Comparison of ENCODE assay signal across 15 cellular contexts in genomic region chr5:148986636-148987035, GRCh38.
"Had no signal": no experiment of that assay in that cellular context is flagged by ENCODE, and none has a peak within 500 bp of the region (broad histone marks: within the 10 kb centered on the region; RNA-seq: fewer than 3 reads in every experiment).

No MANE protein-coding gene starts in this region.

- H3K27ac ChIP-seq: brain microvascular endothelial cell, dorsolateral prefrontal cortex, psoas muscle, thoracic aorta had no signal

- H3K4me3 Mint-ChIP-seq: activated naive CD8-positive, alpha-beta T cell; nephron; stimulated activated naive CD8-positive, alpha-beta T cell treated with anti-CD3 and anti-CD28 coated beads, Interleukin-15, amount 100 ng/mL, for 72 hours; T-helper 2 cell treated with Interferon-gamma antibody and Interleukin-4, amounts not matched to agents 5 μg/mL and 100 μg/mL, for 36 hours had no signal

- H3K36me3 ChIP-seq: brain microvascular endothelial cell, thoracic aorta had no signal

- ATAC-seq: psoas muscle; sciatic nerve; stimulated activated naive CD8-positive, alpha-beta T cell treated with anti-CD3 and anti-CD28 coated beads, Interleukin-15, amount 100 ng/mL, for 72 hours had no signal

- H3K9me3 ChIP-seq: psoas muscle, thoracic aorta had no signal

- H3K4me1 Mint-ChIP-seq: nephron; stimulated activated naive CD8-positive, alpha-beta T cell treated with anti-CD3 and anti-CD28 coated beads, Interleukin-15, amount 100 ng/mL, for 72 hours had no signal

- H3K4me3 ChIP-seq: dorsolateral prefrontal cortex, psoas muscle, thoracic aorta had no signal

- H3K27ac Mint-ChIP-seq: activated naive CD8-positive, alpha-beta T cell; nephron; stimulated activated naive CD8-positive, alpha-beta T cell treated with anti-CD3 and anti-CD28 coated beads, Interleukin-15, amount 100 ng/mL, for 72 hours; T-helper 2 cell treated with Interferon-gamma antibody and Interleukin-4, amounts not matched to agents 5 μg/mL and 100 μg/mL, for 36 hours had no signal

- DNase-seq: activated gamma-delta T cell; activated T-cell treated with anti-CD3 and anti-CD28 coated beads, Interleukin-2, amount 50 U/mL, for 1 hour; brain microvascular endothelial cell; dorsolateral prefrontal cortex; hippocampal formation; occipital lobe; psoas muscle; stimulated activated CD4-positive, alpha-beta T cell treated with anti-CD3 and anti-CD28 coated beads, Interleukin-4, amount 100 ng/mL, for 24 hours; stimulated activated naive CD8-positive, alpha-beta T cell treated with anti-CD3 and anti-CD28 coated beads, Interleukin-15, amount 100 ng/mL, for 72 hours; SW 1271 had no signal

- H3K27me3 ChIP-seq: brain microvascular endothelial cell had no signal

- H3K9me3 Mint-ChIP-seq: nephron; stimulated activated naive CD8-positive, alpha-beta T cell treated with anti-CD3 and anti-CD28 coated beads, Interleukin-15, amount 100 ng/mL, for 72 hours; T-helper 2 cell treated with Interferon-gamma antibody and Interleukin-4, amounts not matched to agents 5 μg/mL and 100 μg/mL, for 36 hours had no signal
